16 cellular contexts compared by ENCODE assay signal in genomic region chr6:83948851-83949250, GRCh38.
DNase-seq lines count a peak whose midpoint lies in the region; ATAC-seq, FAIRE-seq and TF ChIP-seq lines count a peak whose summit lies in the region.
"Had no signal": no experiment of that assay in that cellular context is flagged by ENCODE, and none has a peak within 500 bp of the region (broad histone marks: within the 10 kb centered on the region; RNA-seq: fewer than 3 reads in every experiment).

No MANE protein-coding gene starts in this region.

- peaks cover 9% of the 10 kb centered on the region for H3K9me3 Mint-ChIP-seq in MCF 10A (ENCODE audit: unreplicated experiment)
- peaks cover 48% of the 10 kb centered on the region for H3K9me3 Mint-ChIP-seq in nephron progenitor cell

- BruUV-seq in MCF 10A (replicated peaks; lab: Mats Ljungman, UMichigan): no TSS peak
- BruUV-seq in mammary epithelial cell (replicated peaks; lab: Mats Ljungman, UMichigan): no TSS peak
- BruUV-seq in K562 (replicated peaks; lab: Mats Ljungman, UMichigan): no TSS peak

- H3K9me3 ChIP-seq in mammary epithelial cell (replicated peaks; ENCODE audit: insufficient read depth, low read length) (no peaks in the 10 kb centered on the region), K562 (replicated peaks; ENCODE audit: control insufficient read depth, insufficient read depth, low read depth, low read length) (peaks cover 2% of the 10 kb centered on the region), aorta (ENCODE audit: control insufficient read depth, low read length) (no peaks in the 10 kb centered on the region), colonic mucosa (no peaks in the 10 kb centered on the region)
- H3K9me3 ChIP-seq: BLaER1 treated with 17β-estradiol and CSF1 and Interleukin-3, amounts not matched to agents 10 nM and 100 nM; HAP-1 had no signal

- H3K27ac ChIP-seq in mammary epithelial cell (ENCODE audit: insufficient read depth, low read depth, low read length) (no peak overlapping the region), K562 (ENCODE audit: extremely low read depth, low read depth, low read length) (no peak overlapping the region), aorta (ENCODE audit: low read depth in 1 of 2, low read length in 2 of 2) (no peak overlapping the region), colonic mucosa (no peak overlapping the region)
- H3K27ac ChIP-seq: BLaER1 treated with 17β-estradiol and CSF1 and Interleukin-3, amounts not matched to agents 10 nM and 100 nM; GM23248 had no signal

- H3K9ac ChIP-seq in mammary epithelial cell (ENCODE audit: insufficient read depth, low read length) (no peak overlapping the region), K562 (ENCODE audit: insufficient read depth in 1 of 2, low read depth in 2 of 2, low read length in 2 of 2) (peak overlapping the region in 1 of 2 experiments; percentile 26; a peak in 1 of 4 replicates), colonic mucosa (ENCODE audit: low read depth in 2 of 2, low read length in 2 of 2) (no peak overlapping the region)
- H3K9ac ChIP-seq: BLaER1 treated with 17β-estradiol and CSF1 and Interleukin-3, amounts not matched to agents 10 nM and 100 nM; GM23248 had no signal

- H3K27ac Mint-ChIP-seq in MCF 10A (ENCODE audit: low read depth, unreplicated experiment) (no peak overlapping the region), nephron progenitor cell (peak overlapping the region; percentile 3)
- H3K27ac Mint-ChIP-seq: B cell; CD8-positive, alpha-beta T cell had no signal

- H3K4me1 ChIP-seq in mammary epithelial cell (ENCODE audit: insufficient read depth, low read length) (no peaks in the 10 kb centered on the region), K562 (replicated peaks in 1 of 2; ENCODE audit: control insufficient read depth in 2 of 2, insufficient read depth in 2 of 2, low read length in 2 of 2) (peaks cover 0 to 3% of the 10 kb centered on the region in 2 experiments; a peak in 1 of 5 replicates), aorta (ENCODE audit: control insufficient read depth in 1 of 2, insufficient read depth in 2 of 2, low read length in 2 of 2) (peaks cover 0 to 2% of the 10 kb centered on the region in 2 donors), colonic mucosa (no peaks in the 10 kb centered on the region)
- H3K4me1 ChIP-seq: BLaER1 treated with 17β-estradiol and CSF1 and Interleukin-3, amounts not matched to agents 10 nM and 100 nM had no signal

- H3K79me2 ChIP-seq in mammary epithelial cell (ENCODE audit: insufficient read depth, low read length) (no peaks in the 10 kb centered on the region), K562 (ENCODE audit: control insufficient read depth, insufficient read depth, low read length) (no peaks in the 10 kb centered on the region)

- dilution Hi-C loops in mammary epithelial cell (cut with HindIII; ENCODE audit: low sequenced_read_pairs): no loop called here

- no peak for TF ChIP-seq EP300 in K562 (IDR thresholded peaks at IDR 0.05; ENCODE audit: low read length)

- H3K4me3 ChIP-seq in mammary epithelial cell (replicated peaks in 1 of 3; ENCODE audit: insufficient read depth in 1 of 3, low read depth in 2 of 3, low read length in 3 of 3) (no peak overlapping the region), K562 (no peak overlapping the region), aorta (ENCODE audit: low read length in 2 of 2) (no peak overlapping the region), colonic mucosa (no peak overlapping the region)
- H3K4me3 ChIP-seq: BLaER1 treated with 17β-estradiol and CSF1 and Interleukin-3, amounts not matched to agents 10 nM and 100 nM; GM12878; GM23248; HAP-1 had no signal

- intact Hi-C loops in MCF 10A (cut with micrococcal nuclease): no loop called here
- intact Hi-C loops in mammary epithelial cell (cut with micrococcal nuclease): no loop called here
- intact Hi-C loops in K562 (cut with micrococcal nuclease): no loop called here
- intact Hi-C loops in aorta (cut with DNase I): no loop called here
- intact Hi-C loops in colonic mucosa (cut with DNase I): no loop called here

- H3K36me3 ChIP-seq in mammary epithelial cell (ENCODE audit: insufficient read depth, low read length) (no peaks in the 10 kb centered on the region), K562 (ENCODE audit: control insufficient read depth, insufficient read depth, low read length) (no peaks in the 10 kb centered on the region), aorta (ENCODE audit: control insufficient read depth in 1 of 2, insufficient read depth in 2 of 2, low read length in 1 of 2) (no peaks in the 10 kb centered on the region), colonic mucosa (no peaks in the 10 kb centered on the region)
- H3K36me3 ChIP-seq: HAP-1 had no signal

- no peaks in the 10 kb centered on the region for H3K27me3 ChIP-seq in mammary epithelial cell (ENCODE audit: insufficient read depth, low read length)
- H3K27me3 ChIP-seq in K562 (ENCODE audit: control insufficient read depth in 2 of 2, insufficient read depth in 2 of 2, low read length in 2 of 2): no peaks in the 10 kb centered on the region
- H3K27me3 ChIP-seq in aorta (ENCODE audit: control insufficient read depth in 1 of 2, insufficient read depth in 2 of 2, low read length in 1 of 2): no peaks in the 10 kb centered on the region
- no peaks in the 10 kb centered on the region for H3K27me3 ChIP-seq in colonic mucosa
- H3K27me3 ChIP-seq: BLaER1 treated with 17β-estradiol and CSF1 and Interleukin-3, amounts not matched to agents 10 nM and 100 nM had no signal

- peaks cover 5% of the 10 kb centered on the region for H3K36me3 Mint-ChIP-seq in MCF 10A (ENCODE audit: insufficient read depth, unreplicated experiment)
- peaks cover 30% of the 10 kb centered on the region for H3K36me3 Mint-ChIP-seq in nephron progenitor cell (ENCODE audit: low read depth)

- H3K4me2 ChIP-seq in mammary epithelial cell (ENCODE audit: insufficient read depth, low read depth, low read length) (no peak overlapping the region), K562 (ENCODE audit: insufficient read depth, low read length) (no peak overlapping the region)
- H3K4me2 ChIP-seq: BLaER1 treated with 17β-estradiol and CSF1 and Interleukin-3, amounts not matched to agents 10 nM and 100 nM had no signal

- TF ChIP-seq CTCF in MCF 10A (IDR thresholded peaks at IDR 0.05; ENCODE audit: unreplicated experiment) (no peak), mammary epithelial cell (conservative IDR thresholded peaks at IDR 0.05 in 1 of 2, IDR thresholded peaks at IDR 0.05 in 1 of 2; ENCODE audit: extremely low read depth in 1 of 2, insufficient read depth in 1 of 2, low read depth in 1 of 2, low read length in 2 of 2) (no peak), K562 (IDR thresholded peaks at IDR 0.05 in 2 of 3, conservative IDR thresholded peaks at IDR 0.05 in 1 of 3; ENCODE audit: insufficient read depth in 2 of 3, low read depth in 1 of 3, low read length in 3 of 3) (no peak), nephron progenitor cell (IDR thresholded peaks at IDR 0.05) (no peak), colonic mucosa (IDR thresholded peaks at IDR 0.05) (no peak)

- DNase-seq in MCF 10A (ENCODE audit: unreplicated experiment) (peak; percentile 4), mammary epithelial cell (no peak), K562 (ENCODE audit: extremely low read depth in 1 of 4, low spot score in 3 of 4) (peak in 2 of 4 experiments; percentile 9 to 17), nephron progenitor cell (no peak), aorta (no peak), colonic mucosa (no peak), erythroblast (lab: John Stamatoyannopoulos, UW) (no peak)
- DNase-seq: Calu3; CD8-positive, alpha-beta T cell; DMS79 treated with DMSO at 0.1 percent for 48 hours; GM23248 had no signal

- in situ Hi-C loops in mammary epithelial cell (cut with MboI; ENCODE audit: low sequenced_read_pairs in 2 of 2) (no loop called here), K562 (cut with MboI) (no loop called here)

- H2AFZ ChIP-seq in mammary epithelial cell (ENCODE audit: low read depth, low read length) (no peak overlapping the region), K562 (ENCODE audit: low read depth, low read length) (no peak overlapping the region)
- H2AFZ ChIP-seq: GM23248 had no signal

- no peak for TF ChIP-seq POLR2A in K562 (conservative IDR thresholded peaks at IDR 0.05)
- no peak for TF ChIP-seq POLR2A in erythroblast (IDR thresholded peaks at IDR 0.05; ENCODE audit: low read length)

- H4K20me1 ChIP-seq in mammary epithelial cell (ENCODE audit: insufficient read depth, low read length): no peaks in the 10 kb centered on the region
- no peaks in the 10 kb centered on the region for H4K20me1 ChIP-seq in K562 (replicated peaks; ENCODE audit: control insufficient read depth, insufficient read depth, low read length)
- H4K20me1 ChIP-seq: BLaER1 treated with 17β-estradiol and CSF1 and Interleukin-3, amounts not matched to agents 10 nM and 100 nM had no signal

- no peaks in the 10 kb centered on the region for H3K27me3 Mint-ChIP-seq in MCF 10A (ENCODE audit: insufficient read depth, unreplicated experiment)
- peaks cover 6% of the 10 kb centered on the region for H3K27me3 Mint-ChIP-seq in nephron progenitor cell (ENCODE audit: low read depth, poor library complexity)
- H3K27me3 Mint-ChIP-seq: B cell had no signal

- no peak for FAIRE-seq in K562 (lab: Jason Lieb, UNC)
- FAIRE-seq: GM12878, HepG2 had no signal

- no peak for TF ChIP-seq RAD21 in K562 (CRISPR knock-in tag; conservative IDR thresholded peaks at IDR 0.05 in 1 of 2, IDR thresholded peaks at IDR 0.05 in 1 of 2)

- H3K9me1 ChIP-seq in K562 (ENCODE audit: control insufficient read depth, insufficient read depth, low read length): no peaks in the 10 kb centered on the region

- CTCF ChIA-PET in MCF 10A (lab: Yijun Ruan, JAX): no interaction called here
- CTCF ChIA-PET in mammary epithelial cell (lab: Charles Lee; ENCODE audit: low non-redundant PET): no interaction called here
- CTCF ChIA-PET in K562 (lab: Yijun Ruan, JAX; ENCODE audit: low intra/inter-chr PET ratio): no interaction called here

- WGBS in mammary epithelial cell (ENCODE audit: low coverage, missing lambda C conversion rate): 32% methylated on average over 2 of the region's 2 CpGs
- 28% methylated on average over 2 of the region's 2 CpGs for WGBS in K562 (ENCODE audit: insufficient coverage, low coverage, missing lambda C conversion rate)
- 49 to 51% methylated on average over 2 of the region's 2 CpGs for WGBS in aorta, 2 donors

- ATAC-seq in K562 (peak; percentile 70), aorta (ENCODE audit: low FRiP score) (peak; percentile 29)
- ATAC-seq: CD8-positive, alpha-beta T cell; GM12878; HepG2 had no signal

- POLR2A ChIA-PET in MCF 10A (lab: Yijun Ruan, JAX) (no interaction called here), K562 (lab: Yijun Ruan, JAX) (no interaction called here)

- peaks cover 6% of the 10 kb centered on the region for H3K4me1 Mint-ChIP-seq in MCF 10A (ENCODE audit: insufficient read depth, unreplicated experiment)
- H3K4me1 Mint-ChIP-seq in nephron progenitor cell: peaks cover 12% of the 10 kb centered on the region
- H3K4me1 Mint-ChIP-seq: B cell had no signal

- H3K4me3 Mint-ChIP-seq in MCF 10A (ENCODE audit: unreplicated experiment) (no peak overlapping the region), nephron progenitor cell (no peak overlapping the region)
- H3K4me3 Mint-ChIP-seq: B cell; CD8-positive, alpha-beta T cell had no signal

TF ChIP-seq in K562, 482 proteins besides CTCF, POLR2A, EP300 and RAD21 (continues in another document):
- TF ChIP-seq ZNF384 (IDR thresholded peaks at IDR 0.05; ENCODE audit: low read depth, low read length): peak; percentile 45; the same call in 1 of the 2 replicates
